ENCODE assay signal across 15 cellular contexts in genomic region chr15:74294010-74294409, GRCh38. TPM values are rescaled to one million over a fixed set of nuclear protein-coding genes. Genes with fewer than 3 reads are reported as not detected.
"Had no signal": no experiment of that assay in that cellular context is flagged by ENCODE, and none has a peak within 500 bp of the region (broad histone marks: within the 10 kb centered on the region; RNA-seq: fewer than 3 reads in every experiment).

No MANE protein-coding gene starts in this region.

- ATAC-seq: activated naive CD4-positive, alpha-beta T cell treated with anti-CD3 and anti-CD28 coated beads, Interleukin-2, amount 50 U/mL, for 72 hours; activated T-cell treated with anti-CD3 and anti-CD28 coated beads, Interleukin-2, amount 50 U/mL, for 4 hours; left ventricle myocardium superior had no signal

- H2AFZ ChIP-seq: hepatocyte had no signal

- H3K9me3 ChIP-seq: ovary, testis had no signal

- H3K27me3 ChIP-seq: ovary, testis had no signal

- H3K4me1 ChIP-seq: testis had no signal

- H3K36me3 ChIP-seq: brain microvascular endothelial cell, ovary had no signal

- DNase-seq: activated CD4-positive, alpha-beta memory T cell treated with anti-CD3 and anti-CD28 coated beads for 36 hours; activated effector memory CD4-positive, alpha-beta T cell treated with anti-CD3 and anti-CD28 coated beads, Interleukin-2, amount 50 U/mL, for 16 hours; activated T-cell treated with anti-CD3 and anti-CD28 coated beads, Interleukin-2, amount 50 U/mL, for 4 hours; amygdala; brain microvascular endothelial cell; cerebellar nuclear complex; dermis blood vessel endothelial cell; left ventricle myocardium superior; ovary; stimulated activated CD4-positive, alpha-beta T cell treated with anti-CD3 and anti-CD28 coated beads, Interleukin-4, amount 100 ng/mL, for 24 hours; testis had no signal

- H3K4me2 ChIP-seq: hepatocyte had no signal

- H3K27ac ChIP-seq: brain microvascular endothelial cell, hepatocyte, ovary, testis, VCaP had no signal

- H3K4me3 ChIP-seq: hepatocyte, ovary, testis had no signal

RNA-seq across cellular contexts. Expression of gene CCDC33, which starts 57.9 kb away (rescaled TPM):
- total RNA-seq: activated CD4-positive, alpha-beta memory T cell treated with anti-CD3 and anti-CD28 coated beads for 36 hours; activated naive CD4-positive, alpha-beta T cell treated with anti-CD3 and anti-CD28 coated beads, Interleukin-2, amount 50 U/mL, for 72 hours; activated T-cell treated with anti-CD3 and anti-CD28 coated beads, Interleukin-2, amount 50 U/mL, for 4 hours; dermis blood vessel endothelial cell; left ventricle myocardium superior; mesenteric fat pad had no signal
